Comparison of ENCODE assay signal across 23 cellular contexts in genomic region chr6:53517021-53517420, GRCh38. TPM values are rescaled to one million over a fixed set of nuclear protein-coding genes. Genes with fewer than 3 reads are reported as not detected.
A peak's percentile ranks its signal among the peaks of the same experiment; 100 is the strongest.
DNase-seq lines count a peak whose midpoint lies in the region; TF ChIP-seq lines count a peak whose summit lies in the region.
"Had no signal": no experiment of that assay in that cellular context is flagged by ENCODE, and none has a peak within 500 bp of the region (broad histone marks: within the 10 kb centered on the region; RNA-seq: fewer than 3 reads in every experiment).

No MANE protein-coding gene starts in this region.

- H4K20me1 ChIP-seq in PC-9 (ENCODE audit: insufficient read depth) = peaks cover 56% of the 10 kb centered on the region

- POLR2A ChIA-PET in PC-9 (lab: Charles Lee; ENCODE audit: unreplicated experiment) = interaction anchor here (0.6 kb wide), 1 partner anchor 98 kb away, joined by 4 read pairs; no protein-coding TSS in a partner anchor

- H2AFZ ChIP-seq in PC-9 = no peak overlapping the region

- H3K4me1 ChIP-seq in PC-9 (replicated peaks; ENCODE audit: insufficient read depth) = peaks cover 8% of the 10 kb centered on the region; the same call in 1 of the 2 replicates
- H3K4me1 ChIP-seq in uterus = no peaks in the 10 kb centered on the region
- H3K4me1 ChIP-seq in tibial nerve = peaks cover 0 to 6% (median 0%) of the 10 kb centered on the region in 4 donors
- H3K4me1 ChIP-seq: Caco-2 had no signal

- H3K4me3 ChIP-seq in PC-9 (no peak overlapping the region), epithelial cell of esophagus (ENCODE audit: low read length) (no peak overlapping the region), uterus (no peak overlapping the region), tibial nerve (no peak overlapping the region)
- H3K4me3 ChIP-seq: right lobe of liver, thyroid gland had no signal

- no peaks in the 10 kb centered on the region for H3K27me3 ChIP-seq in PC-9 (ENCODE audit: insufficient read depth, low read depth)
- H3K27me3 ChIP-seq in uterus = no peaks in the 10 kb centered on the region
- no peaks in the 10 kb centered on the region for H3K27me3 ChIP-seq in tibial nerve
- H3K27me3 ChIP-seq: right lobe of liver, thyroid gland had no signal

- H3K36me3 ChIP-seq in PC-9 (ENCODE audit: low read depth) (peaks cover 48% of the 10 kb centered on the region), uterus (no peaks in the 10 kb centered on the region), tibial nerve (peaks cover 0 to 58% (median 5%) of the 10 kb centered on the region in 3 donors)

- H3K27ac ChIP-seq in PC-9 (peak overlapping the region; percentile 57), uterus (no peak overlapping the region), tibial nerve (no peak overlapping the region)

- no peak for TF ChIP-seq EP300 in tibial nerve (IDR thresholded peaks at IDR 0.05)

- no peak overlapping the region for H3K4me2 ChIP-seq in PC-9

- DNase-seq in ELR (ENCODE audit: low read depth) = peak; percentile 66
- peak; percentile 26 to 36 for DNase-seq in PC-9
- DNase-seq in epithelial cell of esophagus (ENCODE audit: low read depth) = peak; percentile 67
- DNase-seq in renal cortical epithelial cell (ENCODE audit: low read depth) = peak; percentile 32
- DNase-seq in uterus = no peak
- no peak for DNase-seq in NCI-H2107 (lab: John Stamatoyannopoulos, UW)
- no peak for DNase-seq in tibial nerve (ENCODE audit: low spot score in 2 of 2)
- DNase-seq: activated CD4-positive, alpha-beta T cell treated with anti-CD3 and anti-CD28 coated beads, Interleukin-2, amount 10 ng/mL, durations not matched to agents 7 days and 5 days; activated gamma-delta T cell; amniotic stem cell; Caco-2; effector CD4-positive, alpha-beta T cell; GDM1; HCEC 1CT; hippocampal formation; naive thymus-derived CD8-positive, alpha-beta T cell; NCI-H187 treated with DMSO at 0.1 percent for 48 hours; NCI-H446; right lobe of liver; RPMI8226; stimulated activated naive B cell treated with anti-CD40 and anti-IgM and Interleukin-4, amounts not matched to agents 10 μg/mL and 1 μg/mL and 100 μg/mL, for 72 hours; SW 1271; thyroid gland had no signal

- CTCF ChIA-PET in PC-9 (lab: Charles Lee) = interaction anchor here (0.6 kb wide), 2 partner anchors 33 to 190 kb away, joined by 3 to 7 read pairs; no protein-coding TSS in a partner anchor

- intact Hi-C loops in PC-9 (cut with micrococcal nuclease; ENCODE audit: unreplicated experiment) = no loop called here
- intact Hi-C loops in uterus (cut with DNase I; ENCODE audit: low total_unique reads) = no loop called here

- TF ChIP-seq POLR2A in uterus (IDR thresholded peaks at IDR 0.05) (no peak), tibial nerve (IDR thresholded peaks at IDR 0.05) (no peak)

- no peaks in the 10 kb centered on the region for H3K9me3 ChIP-seq in PC-9 (ENCODE audit: insufficient read depth, low read depth)
- no peaks in the 10 kb centered on the region for H3K9me3 ChIP-seq in uterus
- no peaks in the 10 kb centered on the region for H3K9me3 ChIP-seq in tibial nerve
- H3K9me3 ChIP-seq: Caco-2, right lobe of liver, thyroid gland had no signal

- H3K79me2 ChIP-seq in PC-9 (ENCODE audit: low read depth) = peaks cover 81% of the 10 kb centered on the region

- WGBS in tibial nerve, 2 donors = 54 to 61% methylated on average over 2 of the region's 2 CpGs

- no peaks in the 10 kb centered on the region for H3K9me2 ChIP-seq in PC-9 (ENCODE audit: insufficient read depth)

- H3F3A ChIP-seq in PC-9 (ENCODE audit: insufficient read depth, low read depth) = peaks cover 46% of the 10 kb centered on the region

- BruUV-seq in PC-9 (replicated peaks; lab: Mats Ljungman, UMichigan) = no TSS peak

- TF ChIP-seq CTCF in PC-9 (conservative IDR thresholded peaks at IDR 0.05) (no peak), epithelial cell of esophagus (IDR thresholded peaks at IDR 0.05; ENCODE audit: insufficient read depth, low read depth, low read length, missing control alignments) (no peak), uterus (IDR thresholded peaks at IDR 0.05) (no peak), tibial nerve (IDR thresholded peaks at IDR 0.05) (no peak)

RNA-seq across cellular contexts. Expression of gene GCLC, which starts 27.9 kb away (rescaled TPM):
- 213 and 254 TPM in 2 replicates for total RNA-seq in PC-9 (2021)
- total RNA-seq in renal cortical epithelial cell = 30.0 and 40.4 TPM in 2 replicates
- total RNA-seq in uterus = 10 to 100 TPM; 20.0 to 41.0 (median 32.7) TPM
- total RNA-seq in tibial nerve = 10 to 100 TPM; 21.8 to 43.2 (median 32.0) TPM

Comparison
In these comparisons a context has a peak if more than half of its experiments do, and no peak if none do; other contexts are left out.
1. DNase-seq: peak in ELR (single experiment), PC-9 (2 of 2), epithelial cell of esophagus (single experiment) and renal cortical epithelial cell (single experiment); none in uterus (0 of 2), NCI-H2107 (single experiment) and tibial nerve (0 of 2).